23 cellular contexts compared by ENCODE assay signal in the genomic region with DNA sequence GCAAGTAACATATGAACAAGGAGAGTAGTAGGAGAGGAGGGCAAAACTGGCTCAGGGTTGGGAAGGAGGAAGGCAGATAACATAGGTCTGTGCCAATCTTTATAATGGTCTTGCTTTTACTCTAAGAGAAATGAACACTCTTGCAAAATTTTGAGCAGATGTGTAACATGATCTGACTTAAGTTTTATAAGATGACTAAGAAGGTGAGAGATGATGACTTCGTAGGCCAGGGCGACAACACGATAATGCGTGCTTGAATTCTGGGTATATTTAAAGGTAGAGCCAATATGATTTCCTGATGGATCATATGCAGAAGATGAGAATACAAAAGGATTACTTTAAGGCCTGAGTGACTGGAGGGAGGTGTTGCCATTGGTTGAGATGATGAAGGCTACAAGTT.
DNase-seq lines count a peak whose midpoint lies in the region; ATAC-seq and TF ChIP-seq lines count a peak whose summit lies in the region.
"Had no signal": no experiment of that assay in that cellular context is flagged by ENCODE, and none has a peak within 500 bp of the region (broad histone marks: within the 10 kb centered on the region; RNA-seq: fewer than 3 reads in every experiment).

No MANE protein-coding gene starts in this region.

- TF ChIP-seq CTCF in PC-3 (conservative IDR thresholded peaks at IDR 0.05; ENCODE audit: low read depth, low read length) (no peak), epithelial cell of esophagus (IDR thresholded peaks at IDR 0.05; ENCODE audit: insufficient read depth, low read depth, low read length, missing control alignments) (no peak), thyroid gland (IDR thresholded peaks at IDR 0.05) (no peak)

- no peaks in the 10 kb centered on the region for H3K27me3 Mint-ChIP-seq in stimulated activated memory B cell treated with anti-CD40 and anti-IgM and Interleukin-4, amounts not matched to agents 10 μg/mL and 1 μg/mL and 100 μg/mL, for 72 hours
- no peaks in the 10 kb centered on the region for H3K27me3 Mint-ChIP-seq in activated CD4-positive, alpha-beta memory T cell treated with anti-CD3 and anti-CD28 coated beads, Interleukin-2, amount 10 ng/mL, durations not matched to agents 7 days and 5 days
- H3K27me3 Mint-ChIP-seq: IgD-negative memory B cell, T-cell had no signal

- H3K9ac ChIP-seq in PC-3 (ENCODE audit: low read length), result no peak overlapping the region

- peak; percentile 84 for ATAC-seq in PC-3
- peak; percentile 26 for ATAC-seq in stimulated activated memory B cell treated with anti-CD40 and anti-IgM and Interleukin-4, amounts not matched to agents 10 μg/mL and 1 μg/mL and 100 μg/mL, for 72 hours
- no peak for ATAC-seq in GM18511 (IDR thresholded peaks at IDR 0.05; ENCODE audit: unreplicated experiment)
- ATAC-seq: SK-N-SH treated with all-trans-retinoic acid at 6 μM for 48 hours, T-cell had no signal

- POLR2A ChIA-PET in PC-3 (lab: Charles Lee; ENCODE audit: unreplicated experiment), result no interaction called here
- POLR2A ChIA-PET in activated CD4-positive, alpha-beta memory T cell treated with anti-CD3 and anti-CD28 coated beads, Interleukin-2, amount 10 ng/mL, durations not matched to agents 7 days and 5 days (lab: Charles Lee), result no interaction called here

- H3K36me3 Mint-ChIP-seq in stimulated activated memory B cell treated with anti-CD40 and anti-IgM and Interleukin-4, amounts not matched to agents 10 μg/mL and 1 μg/mL and 100 μg/mL, for 72 hours, result no peaks in the 10 kb centered on the region
- no peaks in the 10 kb centered on the region for H3K36me3 Mint-ChIP-seq in activated CD4-positive, alpha-beta memory T cell treated with anti-CD3 and anti-CD28 coated beads, Interleukin-2, amount 10 ng/mL, durations not matched to agents 7 days and 5 days (ENCODE audit: low read depth)
- H3K36me3 Mint-ChIP-seq: IgD-negative memory B cell, T-cell had no signal

- intact Hi-C loops in PC-3 (cut with micrococcal nuclease) (no loop called here), thyroid gland (cut with DNase I) (no loop called here)

- H3F3A ChIP-seq in PC-3 (ENCODE audit: low read length, unreplicated experiment), result no peaks in the 10 kb centered on the region

- no peaks in the 10 kb centered on the region for H3K9me3 Mint-ChIP-seq in stimulated activated memory B cell treated with anti-CD40 and anti-IgM and Interleukin-4, amounts not matched to agents 10 μg/mL and 1 μg/mL and 100 μg/mL, for 72 hours
- H3K9me3 Mint-ChIP-seq in activated CD4-positive, alpha-beta memory T cell treated with anti-CD3 and anti-CD28 coated beads, Interleukin-2, amount 10 ng/mL, durations not matched to agents 7 days and 5 days, result no peaks in the 10 kb centered on the region
- H3K9me3 Mint-ChIP-seq: T-cell had no signal

- H3K9me2 ChIP-seq in PC-3 (replicated peaks; ENCODE audit: low read length), result 0 out of 2 replicates have a peak, but pooled peaks cover 4% of the 10 kb centered on the region

- H3K27ac Mint-ChIP-seq in stimulated activated memory B cell treated with anti-CD40 and anti-IgM and Interleukin-4, amounts not matched to agents 10 μg/mL and 1 μg/mL and 100 μg/mL, for 72 hours, result no peak overlapping the region
- H3K27ac Mint-ChIP-seq in activated CD4-positive, alpha-beta memory T cell treated with anti-CD3 and anti-CD28 coated beads, Interleukin-2, amount 10 ng/mL, durations not matched to agents 7 days and 5 days, result no peak overlapping the region
- H3K27ac Mint-ChIP-seq: IgD-negative memory B cell, T-cell had no signal

- no peaks in the 10 kb centered on the region for H4K20me1 ChIP-seq in PC-3 (ENCODE audit: low read length)

- H3K79me2 ChIP-seq in PC-3 (ENCODE audit: low read length), result no peaks in the 10 kb centered on the region

- TF ChIP-seq POLR2A in thyroid gland (IDR thresholded peaks at IDR 0.05), result no peak

- H3K36me3 ChIP-seq in PC-3 (ENCODE audit: low read depth, low read length), result no peaks in the 10 kb centered on the region
- no peaks in the 10 kb centered on the region for H3K36me3 ChIP-seq in thyroid gland

- H3K4me3 Mint-ChIP-seq in stimulated activated memory B cell treated with anti-CD40 and anti-IgM and Interleukin-4, amounts not matched to agents 10 μg/mL and 1 μg/mL and 100 μg/mL, for 72 hours, result no peak overlapping the region
- no peak overlapping the region for H3K4me3 Mint-ChIP-seq in activated CD4-positive, alpha-beta memory T cell treated with anti-CD3 and anti-CD28 coated beads, Interleukin-2, amount 10 ng/mL, durations not matched to agents 7 days and 5 days
- H3K4me3 Mint-ChIP-seq: IgD-negative memory B cell, T-cell had no signal

- DNase-seq in HS-5 (ENCODE audit: low read depth) (peak; percentile 5), PC-3 (peak; percentile 78), epithelial cell of esophagus (ENCODE audit: low read depth) (peak; percentile 22), thyroid gland (no peak)
- no peak for DNase-seq in activated CD4-positive, alpha-beta memory T cell treated with anti-CD3 and anti-CD28 coated beads, Interleukin-2, amount 10 ng/mL, durations not matched to agents 7 days and 5 days
- DNase-seq: ACHN, C1 segment of cervical spinal cord, DND-41, GDM1, Kasumi-1, NCI-H1105, NCI-H1694, NCI-H2081 treated with DMSO at 0.1 percent for 48 hours, NCI-H510A treated with DMSO at 0.1 percent for 48 hours, NCI-H774, OCI-M1, RPMI8226, SIG-M5, T-cell had no signal

- peak overlapping the region; percentile 27 for H2AFZ ChIP-seq in PC-3 (ENCODE audit: low read length)

- H3K4me1 ChIP-seq in PC-3 (ENCODE audit: insufficient read depth, low read length) (peaks cover 25% of the 10 kb centered on the region), thyroid gland (no peaks in the 10 kb centered on the region)

- CTCF ChIA-PET in PC-3 (lab: Charles Lee), result no interaction called here
- CTCF ChIA-PET in activated CD4-positive, alpha-beta memory T cell treated with anti-CD3 and anti-CD28 coated beads, Interleukin-2, amount 10 ng/mL, durations not matched to agents 7 days and 5 days (lab: Charles Lee), result no interaction called here

- 95 to 97% methylated on average over 4 of the region's 4 CpGs for WGBS in thyroid gland, 2 donors

- H3K4me3 ChIP-seq in PC-3 (ENCODE audit: low read length) (no peak overlapping the region), epithelial cell of esophagus (ENCODE audit: low read length) (no peak overlapping the region), thyroid gland (replicated peaks in 1 of 3) (no peak overlapping the region)

- peak overlapping the region; percentile 27 for H3K4me2 ChIP-seq in PC-3 (ENCODE audit: low read length)

- H3K4me1 Mint-ChIP-seq in stimulated activated memory B cell treated with anti-CD40 and anti-IgM and Interleukin-4, amounts not matched to agents 10 μg/mL and 1 μg/mL and 100 μg/mL, for 72 hours, result no peaks in the 10 kb centered on the region
- H3K4me1 Mint-ChIP-seq in activated CD4-positive, alpha-beta memory T cell treated with anti-CD3 and anti-CD28 coated beads, Interleukin-2, amount 10 ng/mL, durations not matched to agents 7 days and 5 days, result no peaks in the 10 kb centered on the region
- H3K4me1 Mint-ChIP-seq: IgD-negative memory B cell, T-cell had no signal

- no peaks in the 10 kb centered on the region for H3K9me3 ChIP-seq in PC-3 (ENCODE audit: low read length)
- H3K9me3 ChIP-seq in thyroid gland, result no peaks in the 10 kb centered on the region

- H3K27me3 ChIP-seq in PC-3 (ENCODE audit: low read length) (no peaks in the 10 kb centered on the region), thyroid gland (no peaks in the 10 kb centered on the region)

- BruUV-seq in PC-3 (replicated peaks; lab: Mats Ljungman, UMichigan), result no TSS peak

- peak overlapping the region; percentile 18; the same call in 1 of the 2 replicates for H3K27ac ChIP-seq in PC-3 (ENCODE audit: low read length)
- no peak overlapping the region for H3K27ac ChIP-seq in thyroid gland

Comparison
In these comparisons a context has a peak if more than half of its experiments do, and no peak if none do; other contexts are left out.
1. DNase-seq: peak in HS-5 (single experiment), PC-3 (single experiment) and epithelial cell of esophagus (single experiment); none in activated CD4-positive, alpha-beta memory T cell treated with anti-CD3 and anti-CD28 coated beads, Interleukin-2, amount 10 ng/mL, durations not matched to agents 7 days and 5 days (single experiment) and thyroid gland (0 of 2).